8 cellular contexts compared by ENCODE assay signal in the genomic region with DNA sequence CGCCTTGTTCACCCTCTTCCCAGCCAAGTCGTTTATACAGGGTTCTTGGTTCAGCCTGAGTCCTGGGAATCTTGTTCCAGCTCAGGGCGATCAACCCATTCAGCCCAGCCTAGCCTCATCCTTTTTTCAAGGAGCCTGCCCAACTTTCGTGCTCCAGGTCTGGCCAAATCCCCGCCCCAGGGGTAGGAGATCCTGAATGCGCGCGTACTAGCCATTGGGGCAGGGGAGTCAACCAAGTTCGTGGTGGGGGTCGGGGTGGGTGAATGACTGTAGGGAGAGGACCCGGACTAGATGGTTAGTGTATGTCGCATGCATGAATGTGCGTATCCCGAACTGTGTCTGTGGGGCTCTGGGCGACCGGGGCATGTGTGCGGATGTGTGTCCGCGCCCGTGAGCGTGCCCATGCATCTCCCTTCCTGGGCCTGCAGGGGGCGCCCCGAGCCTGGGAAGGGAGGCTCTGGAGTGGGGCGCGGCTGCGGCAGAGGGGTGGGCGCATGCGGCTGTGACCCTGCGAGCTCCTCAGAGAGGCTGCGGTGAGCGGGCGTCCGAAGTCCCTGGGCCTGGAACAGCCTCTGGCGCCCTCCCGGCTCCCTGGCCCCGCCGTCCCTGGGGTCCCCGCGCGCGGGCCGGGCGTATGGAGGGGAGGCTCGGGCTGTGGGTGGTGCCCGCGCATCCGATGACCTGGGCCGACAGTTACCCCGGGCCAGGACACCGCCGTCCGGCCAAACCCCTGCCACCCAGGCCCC. TPM values are rescaled to one million over a fixed set of nuclear protein-coding genes. Genes with fewer than 3 reads are reported as not detected.
A peak's percentile ranks its signal among the peaks of the same experiment; 100 is the strongest.
DNase-seq lines count a peak whose midpoint lies in the region; ATAC-seq and TF ChIP-seq lines count a peak whose summit lies in the region.

No MANE protein-coding gene starts in this region.

- POLR2A ChIA-PET in AG04450 (lab: Yijun Ruan, JAX): no interaction called here

- H3K79me2 ChIP-seq in smooth muscle cell (ENCODE audit: low read depth): no peaks in the 10 kb centered on the region

- ATAC-seq in GM21447 (IDR thresholded peaks at IDR 0.05; ENCODE audit: unreplicated experiment) (peak; percentile 37), GM18502 (IDR thresholded peaks at IDR 0.05; ENCODE audit: poor library complexity, unreplicated experiment) (no peak)

- H2AFZ ChIP-seq in smooth muscle cell (ENCODE audit: low read depth): peak overlapping the region; percentile 91

- peak overlapping the region; percentile 95 for H3K4me2 ChIP-seq in smooth muscle cell

- CTCF ChIA-PET in AG04450 (lab: Charles Lee): interaction anchor here (0.5 to 3.7 kb wide), 18 partner anchors 9 to 198 kb away, joined by 3 to 40 read pairs (median 7); a partner anchor contains a TSS

- H3F3A ChIP-seq in smooth muscle cell (ENCODE audit: low read depth): no peaks in the 10 kb centered on the region

- no peak overlapping the region for H3K27ac ChIP-seq in AG04450 (ENCODE audit: low read depth, low read length)
- H3K27ac ChIP-seq in caudate nucleus (ENCODE audit: low read depth, low read length): peak overlapping the region; percentile 52
- no peak overlapping the region for H3K27ac ChIP-seq in smooth muscle cell (ENCODE audit: low read depth)

- H4K20me1 ChIP-seq in smooth muscle cell (ENCODE audit: low read depth): no peaks in the 10 kb centered on the region

- H3K27me3 ChIP-seq in AG04450 (ENCODE audit: control insufficient read depth, insufficient read depth, low read length) (peaks cover 10% of the 10 kb centered on the region), smooth muscle cell (ENCODE audit: low read depth) (peaks cover 27% of the 10 kb centered on the region)

- H3K9me3 ChIP-seq in AG04450 (ENCODE audit: control insufficient read depth, insufficient read depth, low read length): no peaks in the 10 kb centered on the region
- H3K9me3 ChIP-seq in smooth muscle cell (replicated peaks; ENCODE audit: low read depth): no peaks in the 10 kb centered on the region

- H3K9ac ChIP-seq in smooth muscle cell (ENCODE audit: low read depth): peak overlapping the region; percentile 25

- no peaks in the 10 kb centered on the region for H3K36me3 ChIP-seq in smooth muscle cell (ENCODE audit: low read depth)

- DNase-seq in AG04450 (ENCODE audit: low read depth, low spot score): peak; percentile 4
- DNase-seq in NCI-H2029 (lab: John Stamatoyannopoulos, UW): peak; percentile 72
- peak; percentile 51 for DNase-seq in activated CD4-positive, CD25-positive, alpha-beta regulatory T cell treated with anti-CD3 and anti-CD28 coated beads, Interleukin-2, amount 50 U/mL, for 16 hours (ENCODE audit: low read depth, low spot score)
- DNase-seq in caudate nucleus (lab: John Stamatoyannopoulos, UW): peak in 56 of 61 donors; percentile 13 to 72 (median 50)
- peak; percentile 76 for DNase-seq in inferior parietal cortex (ENCODE audit: extremely low spot score)
- peak; percentile 40 for DNase-seq in smooth muscle cell (lab: John Stamatoyannopoulos, UW; ENCODE audit: unreplicated experiment)

- no peaks in the 10 kb centered on the region for H3K4me1 ChIP-seq in smooth muscle cell (ENCODE audit: low read depth)

- TF ChIP-seq CTCF in AG04450 (IDR thresholded peaks at IDR 0.05; ENCODE audit: low read depth, low read length) (peak; percentile 82), smooth muscle cell (IDR thresholded peaks at IDR 0.05; ENCODE audit: borderline replicate concordance, insufficient read depth, poor library complexity, severe bottlenecking) (peak; percentile 95)

- H3K4me3 ChIP-seq in AG04450 (ENCODE audit: low read depth, low read length) (peak overlapping the region; percentile 62), smooth muscle cell (peak overlapping the region; percentile 61)

- 11% methylated on average over 20 of the region's 52 CpGs for WGBS in smooth muscle cell (ENCODE audit: low lambda C conversion rate)

RNA-seq across cellular contexts. Expression of a gene that starts 8.7 kb away (rescaled TPM):
- polyA plus RNA-seq in AG04450 (2011; rRNA removed): not detected in 2 replicates
- polyA minus RNA-seq in AG04450 (2011; rRNA and poly(A)+ RNA removed): not detected in 2 replicates
- not detected in 2 replicates for total RNA-seq in smooth muscle cell
- polyA plus RNA-seq in smooth muscle cell: not detected in 2 replicates

RNA-seq across cellular contexts. Expression of a gene that starts 10.1 kb away (rescaled TPM):
- polyA plus RNA-seq in AG04450 (2011; rRNA removed): not detected in 2 replicates
- not detected in 2 replicates for polyA minus RNA-seq in AG04450 (2011; rRNA and poly(A)+ RNA removed)
- total RNA-seq in smooth muscle cell: not detected in 2 replicates
- polyA plus RNA-seq in smooth muscle cell: not detected in 2 replicates

RNA-seq across cellular contexts. Expression of a gene that starts 38.7 kb away (rescaled TPM):
- not detected in 2 replicates for polyA plus RNA-seq in AG04450 (2011; rRNA removed)
- not detected in 2 replicates for polyA minus RNA-seq in AG04450 (2011; rRNA and poly(A)+ RNA removed)
- total RNA-seq in smooth muscle cell: 3.6 TPM in 1 of 2 replicates, not detected in the other
- polyA plus RNA-seq in smooth muscle cell: 1.0 TPM in 2 replicates

RNA-seq across cellular contexts. Expression of a gene that starts 49.2 kb away (rescaled TPM):
- polyA plus RNA-seq in AG04450 (2011; rRNA removed) (14.6 and 19.0 TPM in 2 replicates), smooth muscle cell (69.8 and 99.8 TPM in 2 replicates)
- polyA minus RNA-seq in AG04450 (2011; rRNA and poly(A)+ RNA removed): 13.8 and 15.7 TPM in 2 replicates
- 44.5 and 72.1 TPM in 2 replicates for total RNA-seq in smooth muscle cell

RNA-seq across cellular contexts. Expression of a gene that starts 54.7 kb away (rescaled TPM):
- polyA plus RNA-seq in AG04450 (2011; rRNA removed) (24.8 and 28.4 TPM in 2 replicates), smooth muscle cell (46.4 and 52.2 TPM in 2 replicates)
- 16.5 and 21.4 TPM in 2 replicates for polyA minus RNA-seq in AG04450 (2011; rRNA and poly(A)+ RNA removed)
- total RNA-seq in smooth muscle cell: 25.9 and 32.9 TPM in 2 replicates

Comparison
In these comparisons a context has a peak if more than half of its experiments do, and no peak if none do; other contexts are left out.
1. DNase-seq: peak in every context shown above with its lines; median percentile 76 in inferior parietal cortex; 72 in NCI-H2029; 51 in activated CD4-positive, CD25-positive, alpha-beta regulatory T cell treated with anti-CD3 and anti-CD28 coated beads, Interleukin-2, amount 50 U/mL, for 16 hours; 50 in caudate nucleus; 40 in smooth muscle cell; 4 in AG04450.